In the genomic region with DNA sequence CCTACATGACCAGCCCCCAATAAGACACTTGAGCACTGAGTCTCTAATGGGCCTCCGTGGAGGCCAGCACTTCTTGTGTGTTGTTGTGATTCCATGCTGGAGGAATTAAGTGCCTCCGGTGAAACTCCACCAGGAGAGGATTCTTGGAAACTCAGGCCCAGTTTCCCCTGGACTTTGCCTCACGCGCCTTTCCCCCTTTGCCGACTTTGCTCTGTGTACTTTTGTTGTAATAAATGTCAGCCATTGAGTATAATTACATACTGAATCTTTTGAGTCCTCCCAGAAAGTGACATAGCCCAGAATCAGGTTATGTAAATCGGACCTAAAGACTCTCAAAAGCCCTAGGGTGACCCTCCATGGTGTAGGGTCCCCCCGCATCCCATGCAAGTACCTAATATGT, we compare ENCODE assay signal across 15 cellular contexts.
DNase-seq lines count a peak whose midpoint lies in the region; ATAC-seq, FAIRE-seq and TF ChIP-seq lines count a peak whose summit lies in the region.
"Had no signal": no experiment of that assay in that cellular context is flagged by ENCODE, and none has a peak within 500 bp of the region (broad histone marks: within the 10 kb centered on the region; RNA-seq: fewer than 3 reads in every experiment).

No MANE protein-coding gene starts in this region.

- peak overlapping the region in 2 of 3 experiments; percentile 18 to 94; a peak in 2 of 7 replicates for H3K27ac Mint-ChIP-seq in H9
- H3K27ac Mint-ChIP-seq in central memory CD8-positive, alpha-beta T cell (ENCODE audit: low read depth) = peak overlapping the region; percentile 81
- H3K27ac Mint-ChIP-seq in activated naive CD4-positive, alpha-beta T cell treated with anti-CD3 and anti-CD28 coated beads for 36 hours = no peak overlapping the region
- no peak overlapping the region for H3K27ac Mint-ChIP-seq in activated CD4-positive, alpha-beta T cell treated with anti-CD3 and anti-CD28 coated beads, Interleukin-2, amount 10 ng/mL, durations not matched to agents 7 days and 5 days

- no peaks in the 10 kb centered on the region for H3K23me2 ChIP-seq in H9 (ENCODE audit: insufficient read length, low read depth, low read length, poor library complexity, severe bottlenecking)

- ATAC-seq in central memory CD8-positive, alpha-beta T cell (replicated peaks; ENCODE audit: extremely low read depth, poor library complexity, severe bottlenecking) = no peak
- ATAC-seq in HepG2 = no peak
- ATAC-seq: heart right ventricle had no signal

- TF ChIP-seq CTCF in H9 (conservative IDR thresholded peaks at IDR 0.05) (no peak), HepG2 (CRISPR knock-in tag; IDR thresholded peaks at IDR 0.05) (no peak)

- no peaks in the 10 kb centered on the region for H3K9me3 ChIP-seq in H9 (ENCODE audit: control insufficient read depth, low read depth, low read length)
- no peaks in the 10 kb centered on the region for H3K9me3 ChIP-seq in HepG2 (ENCODE audit: low read length)
- H3K9me3 ChIP-seq: heart right ventricle had no signal

- peaks cover 24 to 54% (median 50%) of the 10 kb centered on the region in 3 experiments; a peak in 6 of 7 replicates for H3K36me3 Mint-ChIP-seq in H9 (ENCODE audit: insufficient read depth in 1 of 3, low read depth in 3 of 3)
- H3K36me3 Mint-ChIP-seq in central memory CD8-positive, alpha-beta T cell (ENCODE audit: insufficient read depth) = peaks cover 10% of the 10 kb centered on the region
- no peaks in the 10 kb centered on the region for H3K36me3 Mint-ChIP-seq in activated naive CD4-positive, alpha-beta T cell treated with anti-CD3 and anti-CD28 coated beads for 36 hours (ENCODE audit: low read depth)
- H3K36me3 Mint-ChIP-seq in activated CD4-positive, alpha-beta T cell treated with anti-CD3 and anti-CD28 coated beads, Interleukin-2, amount 10 ng/mL, durations not matched to agents 7 days and 5 days (ENCODE audit: low read depth) = no peaks in the 10 kb centered on the region

- no peaks in the 10 kb centered on the region for H3K9me3 Mint-ChIP-seq in H9
- H3K9me3 Mint-ChIP-seq in central memory CD8-positive, alpha-beta T cell = no peaks in the 10 kb centered on the region
- H3K9me3 Mint-ChIP-seq in activated naive CD4-positive, alpha-beta T cell treated with anti-CD3 and anti-CD28 coated beads for 36 hours = no peaks in the 10 kb centered on the region
- no peaks in the 10 kb centered on the region for H3K9me3 Mint-ChIP-seq in activated CD4-positive, alpha-beta T cell treated with anti-CD3 and anti-CD28 coated beads, Interleukin-2, amount 10 ng/mL, durations not matched to agents 7 days and 5 days

- intact Hi-C loops in HepG2 (cut with micrococcal nuclease; ENCODE audit: unreplicated experiment) = no loop called here
- intact Hi-C loops in activated naive CD4-positive, alpha-beta T cell treated with anti-CD3 and anti-CD28 coated beads for 36 hours (cut with micrococcal nuclease) = loop anchor here (10.0 kb wide), 1 partner anchor 1351 kb away; no protein-coding TSS in a partner anchor

- no peak overlapping the region for H2AK5ac ChIP-seq in H9 (ENCODE audit: insufficient read length, low read length)

- no peak overlapping the region for H4K8ac ChIP-seq in H9 (replicated peaks; ENCODE audit: insufficient read length, low read depth, low read length)

- H3K4me1 Mint-ChIP-seq in H9 = peaks cover 33 to 37% of the 10 kb centered on the region in 2 experiments
- H3K4me1 Mint-ChIP-seq in central memory CD8-positive, alpha-beta T cell = no peaks in the 10 kb centered on the region
- peaks cover 3% of the 10 kb centered on the region for H3K4me1 Mint-ChIP-seq in activated naive CD4-positive, alpha-beta T cell treated with anti-CD3 and anti-CD28 coated beads for 36 hours (ENCODE audit: low read depth)
- no peaks in the 10 kb centered on the region for H3K4me1 Mint-ChIP-seq in activated CD4-positive, alpha-beta T cell treated with anti-CD3 and anti-CD28 coated beads, Interleukin-2, amount 10 ng/mL, durations not matched to agents 7 days and 5 days

- no peak for FAIRE-seq in HepG2 (lab: Jason Lieb, UNC)

- no peak overlapping the region for H3K23ac ChIP-seq in H9 (ENCODE audit: insufficient read length, low read depth, low read length)

- H3K27me3 Mint-ChIP-seq in H9 (ENCODE audit: low read depth) = no peaks in the 10 kb centered on the region; the same call in 1 of the 2 replicates
- H3K27me3 Mint-ChIP-seq in central memory CD8-positive, alpha-beta T cell = no peaks in the 10 kb centered on the region
- no peaks in the 10 kb centered on the region for H3K27me3 Mint-ChIP-seq in activated naive CD4-positive, alpha-beta T cell treated with anti-CD3 and anti-CD28 coated beads for 36 hours (ENCODE audit: low read depth)
- H3K27me3 Mint-ChIP-seq in activated CD4-positive, alpha-beta T cell treated with anti-CD3 and anti-CD28 coated beads, Interleukin-2, amount 10 ng/mL, durations not matched to agents 7 days and 5 days = no peaks in the 10 kb centered on the region

- H4K91ac ChIP-seq in H9 (ENCODE audit: insufficient read length, low read depth, low read length) = no peak overlapping the region

- H2BK120ac ChIP-seq in H9 (ENCODE audit: low read depth, low read length, poor library complexity, severe bottlenecking) = no peak overlapping the region

- H3T11ph ChIP-seq in H9 (ENCODE audit: low read length) = no peak overlapping the region

- no peak overlapping the region for H4K5ac ChIP-seq in H9 (ENCODE audit: insufficient read length, low read depth, low read length)

- no peak overlapping the region for H2BK12ac ChIP-seq in H9 (ENCODE audit: insufficient read length, low read depth, low read length)

- no TSS peak for BruUV-seq in HepG2 (replicated peaks; lab: Mats Ljungman, UMichigan)

- no peak overlapping the region for H2BK20ac ChIP-seq in H9 (ENCODE audit: low read depth, low read length, poor library complexity, severe bottlenecking)

- H3K18ac ChIP-seq in H9 (ENCODE audit: insufficient read length, low read depth, low read length) = no peak overlapping the region

- H4K20me1 ChIP-seq in H9 (ENCODE audit: control insufficient read depth, insufficient read depth, insufficient read length) = no peaks in the 10 kb centered on the region
- H4K20me1 ChIP-seq in HepG2 (ENCODE audit: insufficient read depth, low read length) = no peaks in the 10 kb centered on the region

- in situ Hi-C loops in HepG2 (cut with HindIII; ENCODE audit: extremely low pct_ligation_motif_present, low pct_unique_long_range_greater_than_20kb) = loop anchor here (10.0 kb wide), 1 partner anchor 181 kb away; the partner anchor contains the start of gene POLR3A

- no peak overlapping the region for H3K9ac ChIP-seq in H9 (ENCODE audit: extremely low read depth, insufficient read length, low read length)
- no peak overlapping the region for H3K9ac ChIP-seq in HepG2 (ENCODE audit: insufficient read depth, low read depth, low read length)
- H3K9ac ChIP-seq in rectal smooth muscle tissue (ENCODE audit: low read length) = no peak overlapping the region

- no CpG with 5 or more reads among the region's 7 CpGs for WGBS in H9 (ENCODE audit: extremely low coverage, insufficient read length, low lambda C conversion rate)
- 76% methylated on average over 7 of the region's 7 CpGs for WGBS in HepG2 (ENCODE audit: low lambda C conversion rate)

- no peak overlapping the region for H3K14ac ChIP-seq in H9 (ENCODE audit: insufficient read depth, low read length)

- no peaks in the 10 kb centered on the region for H3K79me1 ChIP-seq in H9 (ENCODE audit: insufficient read depth, low read depth, low read length, poor library complexity, severe bottlenecking)

- POLR2A ChIA-PET in HepG2 (lab: Yijun Ruan, JAX) = no interaction called here
- POLR2A ChIA-PET in activated CD4-positive, alpha-beta T cell treated with anti-CD3 and anti-CD28 coated beads, Interleukin-2, amount 10 ng/mL, durations not matched to agents 7 days and 5 days (lab: Charles Lee) = no interaction called here

- TF ChIP-seq POLR2A in HepG2 (IDR thresholded peaks at IDR 0.05; ENCODE audit: insufficient read depth in 1 of 2, low read depth in 2 of 2, low read length in 2 of 2) = no peak

- H3K56ac ChIP-seq in H9 (ENCODE audit: insufficient read length, low read depth, low read length) = no peak overlapping the region

- no peak for TF ChIP-seq EP300 in HepG2 (IDR thresholded peaks at IDR 0.05; ENCODE audit: low read depth in 2 of 2, low read length in 2 of 2)
- TF ChIP-seq EP300 in HepG2 (CRISPR knock-in tag; IDR thresholded peaks at IDR 0.05; ENCODE audit: borderline replicate concordance) = no peak

- no peaks in the 10 kb centered on the region for H3K27me3 ChIP-seq in H9 (ENCODE audit: insufficient read depth, low read length)
- no peaks in the 10 kb centered on the region for H3K27me3 ChIP-seq in HepG2 (ENCODE audit: control insufficient read depth in 1 of 2, insufficient read depth in 2 of 2, low read length in 2 of 2)
- H3K27me3 ChIP-seq in rectal smooth muscle tissue (ENCODE audit: control insufficient read depth, insufficient read depth, low read length) = no peaks in the 10 kb centered on the region
- H3K27me3 ChIP-seq: heart right ventricle had no signal

- H3K27ac ChIP-seq in H9 (ENCODE audit: insufficient read length, low read depth, low read length) (no peak overlapping the region), HepG2 (ENCODE audit: extremely low read length, insufficient read depth, low read length) (peak overlapping the region; percentile 7), rectal smooth muscle tissue (ENCODE audit: low read depth, low read length) (peak overlapping the region; percentile 69)
- H3K27ac ChIP-seq: heart right ventricle had no signal

- H2BK5ac ChIP-seq in H9 (ENCODE audit: insufficient read length, low read length) = no peak overlapping the region

- DNase-seq in H9 (no peak), HepG2 (ENCODE audit: low spot score) (no peak), HPDE6-E6E7 (ENCODE audit: extremely low spot score) (no peak), NCI-H526 (lab: John Stamatoyannopoulos, UW) (no peak)
- DNase-seq in central memory CD8-positive, alpha-beta T cell (ENCODE audit: low spot score in 2 of 2) = no peak
- DNase-seq in activated naive CD4-positive, alpha-beta T cell treated with anti-CD3 and anti-CD28 coated beads for 36 hours = no peak
- DNase-seq in activated CD4-positive, alpha-beta T cell treated with anti-CD3 and anti-CD28 coated beads, Interleukin-2, amount 10 ng/mL, durations not matched to agents 7 days and 5 days = no peak
- DNase-seq: activated naive CD4-positive, alpha-beta T cell; DMS79 treated with DMSO at 0.1 percent for 48 hours; heart right ventricle; KBM-7; MV-4-11; NCI-H1930; NCI-H446 treated with DMSO at 0.1 percent for 48 hours had no signal

- H2AFZ ChIP-seq in H9 (ENCODE audit: low read length) (no peak overlapping the region), HepG2 (ENCODE audit: low read length) (no peak overlapping the region)

- CTCF ChIA-PET in HepG2 (lab: Yijun Ruan, JAX; ENCODE audit: low intra/inter-chr PET ratio, low total read pairs) = interaction anchor here (0.8 kb wide), 1 partner anchor 131 kb away, joined by 3 read pairs; no protein-coding TSS in a partner anchor
- CTCF ChIA-PET in activated naive CD4-positive, alpha-beta T cell treated with anti-CD3 and anti-CD28 coated beads for 36 hours (lab: Charles Lee) = interaction anchor here (0.8 kb wide), 1 partner anchor 132 kb away, joined by 3 read pairs; no protein-coding TSS in a partner anchor
- CTCF ChIA-PET in activated CD4-positive, alpha-beta T cell treated with anti-CD3 and anti-CD28 coated beads, Interleukin-2, amount 10 ng/mL, durations not matched to agents 7 days and 5 days (lab: Charles Lee) = no interaction called here

- no peak overlapping the region for H3K4me3 Mint-ChIP-seq in H9
- H3K4me3 Mint-ChIP-seq in central memory CD8-positive, alpha-beta T cell = no peak overlapping the region
- H3K4me3 Mint-ChIP-seq in activated naive CD4-positive, alpha-beta T cell treated with anti-CD3 and anti-CD28 coated beads for 36 hours = no peak overlapping the region
- no peak overlapping the region for H3K4me3 Mint-ChIP-seq in activated CD4-positive, alpha-beta T cell treated with anti-CD3 and anti-CD28 coated beads, Interleukin-2, amount 10 ng/mL, durations not matched to agents 7 days and 5 days

- H3K4ac ChIP-seq in H9 (ENCODE audit: low read depth, low read length) = no peak overlapping the region

- H3K4me2 ChIP-seq in H9 (ENCODE audit: insufficient read depth, insufficient read length, low read length) (no peak overlapping the region), HepG2 (ENCODE audit: low read depth, low read length) (no peak overlapping the region)

- no peak for TF ChIP-seq RAD21 in HepG2 (CRISPR knock-in tag; IDR thresholded peaks at IDR 0.05)

- H3K36me3 ChIP-seq in HepG2 (replicated peaks in 1 of 2; ENCODE audit: control insufficient read depth in 1 of 2, insufficient read depth in 2 of 2, low read length in 2 of 2) (peaks cover 16 to 50% of the 10 kb centered on the region in 2 experiments; a peak in 4 of 5 replicates), rectal smooth muscle tissue (ENCODE audit: control insufficient read depth, insufficient read depth, low read length) (peaks cover 16% of the 10 kb centered on the region)

- peaks cover 3% of the 10 kb centered on the region; the same call in 1 of the 2 replicates for H3K4me1 ChIP-seq in H9 (ENCODE audit: insufficient read depth, low read length)
- H3K4me1 ChIP-seq in HepG2 (ENCODE audit: insufficient read depth, low read length) = peaks cover 57% of the 10 kb centered on the region
- H3K4me1 ChIP-seq in rectal smooth muscle tissue (ENCODE audit: control insufficient read depth, insufficient read depth, low read length) = peaks cover 28% of the 10 kb centered on the region

- H3K79me2 ChIP-seq in H9 (ENCODE audit: insufficient read depth, low read length) (no peaks in the 10 kb centered on the region), HepG2 (ENCODE audit: insufficient read depth, low read length) (peaks cover 2% of the 10 kb centered on the region)

- no peak overlapping the region for H2BK15ac ChIP-seq in H9 (ENCODE audit: low read depth, low read length)

- H3K4me3 ChIP-seq in HepG2 (replicated peaks in 1 of 3; ENCODE audit: insufficient read depth in 1 of 3, low read depth in 2 of 3, low read length in 3 of 3) = no peak overlapping the region
- no peak overlapping the region for H3K4me3 ChIP-seq in rectal smooth muscle tissue (ENCODE audit: low read length)
- H3K4me3 ChIP-seq: heart right ventricle had no signal

Comparison
In these comparisons a context has a peak if more than half of its experiments do, and no peak if none do; other contexts are left out.
1. H3K27ac Mint-ChIP-seq: peak in H9 (2 of 3) and central memory CD8-positive, alpha-beta T cell (single experiment); none in activated naive CD4-positive, alpha-beta T cell treated with anti-CD3 and anti-CD28 coated beads for 36 hours (single experiment) and activated CD4-positive, alpha-beta T cell treated with anti-CD3 and anti-CD28 coated beads, Interleukin-2, amount 10 ng/mL, durations not matched to agents 7 days and 5 days (single experiment).